17 cellular contexts compared by ENCODE assay signal in genomic region chr14:100289916-100290606, GRCh38. TPM values are rescaled to one million over a fixed set of nuclear protein-coding genes. Genes with fewer than 3 reads are reported as not detected.
DNase-seq lines count a peak whose midpoint lies in the region; ATAC-seq and TF ChIP-seq lines count a peak whose summit lies in the region.
"Had no signal": no experiment of that assay in that cellular context is flagged by ENCODE, and none has a peak within 500 bp of the region (broad histone marks: within the 10 kb centered on the region; RNA-seq: fewer than 3 reads in every experiment).

No MANE protein-coding gene starts in this region.

- H4K20me1 ChIP-seq in OCI-LY3 (ENCODE audit: insufficient read depth, low read length) = no peaks in the 10 kb centered on the region

- peak overlapping the region; percentile 10; the same call in 1 of the 2 replicates for H3K4me2 ChIP-seq in OCI-LY3 (ENCODE audit: low read length)

- no peak overlapping the region for H3K9ac ChIP-seq in OCI-LY3 (ENCODE audit: low read length)

- no peaks in the 10 kb centered on the region for H3K27me3 ChIP-seq in right cardiac atrium (ENCODE audit: control insufficient read depth, insufficient read depth)
- no peaks in the 10 kb centered on the region for H3K27me3 ChIP-seq in heart right ventricle
- no peaks in the 10 kb centered on the region for H3K27me3 ChIP-seq in OCI-LY3 (ENCODE audit: low read depth, low read length)
- H3K27me3 ChIP-seq: sigmoid colon had no signal

- DNase-seq in right cardiac atrium (peak in 2 of 3 donors; percentile 14 to 47), heart right ventricle (no peak), nephron progenitor cell (no peak), MCF 10A (ENCODE audit: unreplicated experiment) (no peak), NCI-H1105 (lab: John Stamatoyannopoulos, UW) (no peak)
- DNase-seq: activated naive CD4-positive, alpha-beta T cell treated with Interleukin-2 at 50 U/mL for 16 hours; Caco-2; HFFc6; NCI-H187 treated with DMSO at 0.1 percent for 48 hours; NCI-H446; occipital lobe; RPMI8226; sigmoid colon had no signal

- 71% methylated on average over 9 of the region's 9 CpGs for WGBS in right cardiac atrium
- WGBS in heart right ventricle, 2 donors = 56 to 67% methylated on average over 9 of the region's 9 CpGs

- peaks cover 5% of the 10 kb centered on the region; the same call in 1 of the 2 replicates for H3K79me2 ChIP-seq in OCI-LY3 (ENCODE audit: low read length)

- peaks cover 6% of the 10 kb centered on the region for H3K36me3 Mint-ChIP-seq in nephron progenitor cell (ENCODE audit: low read depth)
- H3K36me3 Mint-ChIP-seq in MCF 10A (ENCODE audit: insufficient read depth, unreplicated experiment) = peaks cover 7% of the 10 kb centered on the region

- no peaks in the 10 kb centered on the region for H3K9me3 ChIP-seq in right cardiac atrium (ENCODE audit: control insufficient read depth, low read length)
- no peaks in the 10 kb centered on the region for H3K9me3 ChIP-seq in heart right ventricle
- H3K9me3 ChIP-seq in OCI-LY3 (ENCODE audit: insufficient read depth, low read length) = no peaks in the 10 kb centered on the region
- H3K9me3 ChIP-seq: Caco-2, sigmoid colon had no signal

- H3K4me3 Mint-ChIP-seq in nephron progenitor cell (no peak overlapping the region), MCF 10A (ENCODE audit: unreplicated experiment) (no peak overlapping the region)
- H3K4me3 Mint-ChIP-seq: HFFc6; T-helper 1 cell treated with Interleukin-12 subunit alpha and Interleukin-12 subunit beta and Interleukin-4 antibody, amounts not matched to agents 30 μg/mL and 1 μg/mL, for 36 hours had no signal

- no peak overlapping the region for H3K4me3 ChIP-seq in right cardiac atrium (ENCODE audit: low read length)
- no peak overlapping the region for H3K4me3 ChIP-seq in heart right ventricle
- no peak overlapping the region for H3K4me3 ChIP-seq in OCI-LY3 (ENCODE audit: low read length)
- H3K4me3 ChIP-seq: sigmoid colon had no signal

- no TSS peak for BruUV-seq in MCF 10A (replicated peaks; lab: Mats Ljungman, UMichigan)

- H3K27me3 Mint-ChIP-seq in nephron progenitor cell (ENCODE audit: low read depth, poor library complexity) (no peaks in the 10 kb centered on the region), MCF 10A (ENCODE audit: insufficient read depth, unreplicated experiment) (no peaks in the 10 kb centered on the region)

- H3K27ac Mint-ChIP-seq in nephron progenitor cell (peak overlapping the region; percentile 61), MCF 10A (ENCODE audit: low read depth, unreplicated experiment) (no peak overlapping the region)
- H3K27ac Mint-ChIP-seq: HFFc6; T-helper 1 cell treated with Interleukin-12 subunit alpha and Interleukin-12 subunit beta and Interleukin-4 antibody, amounts not matched to agents 30 μg/mL and 1 μg/mL, for 36 hours had no signal

- H3K4me1 Mint-ChIP-seq in nephron progenitor cell = peaks cover 56% of the 10 kb centered on the region
- H3K4me1 Mint-ChIP-seq in MCF 10A (ENCODE audit: insufficient read depth, unreplicated experiment) = peaks cover 5% of the 10 kb centered on the region

- no peak overlapping the region for H2AFZ ChIP-seq in OCI-LY3 (ENCODE audit: low read depth, low read length)

- CTCF ChIA-PET in MCF 10A (lab: Yijun Ruan, JAX) = interaction anchor here (0.9 kb wide), 1 partner anchor 49 kb away, joined by 3 read pairs; no protein-coding TSS in a partner anchor

- POLR2A ChIA-PET in MCF 10A (lab: Yijun Ruan, JAX) = no interaction called here

- H3K27ac ChIP-seq in right cardiac atrium (ENCODE audit: low read length) (no peak overlapping the region), heart right ventricle (no peak overlapping the region), OCI-LY3 (ENCODE audit: low read length) (no peak overlapping the region)
- H3K27ac ChIP-seq: sigmoid colon had no signal

- H3K4me1 ChIP-seq in right cardiac atrium (ENCODE audit: control insufficient read depth, insufficient read depth, low read length) = peaks cover 3% of the 10 kb centered on the region
- H3K4me1 ChIP-seq in heart right ventricle = peaks cover 0 to 64% (median 27%) of the 10 kb centered on the region in 9 donors
- H3K4me1 ChIP-seq in OCI-LY3 (ENCODE audit: low read length) = peaks cover 13% of the 10 kb centered on the region

- ATAC-seq in right cardiac atrium (no peak), heart right ventricle (no peak), GM19328 (IDR thresholded peaks at IDR 0.05; ENCODE audit: unreplicated experiment) (no peak), GM19455 (IDR thresholded peaks at IDR 0.05; ENCODE audit: unreplicated experiment) (no peak)

- TF ChIP-seq CTCF in heart right ventricle (IDR thresholded peaks at IDR 0.05) = no peak
- TF ChIP-seq CTCF in OCI-LY3 (IDR thresholded peaks at IDR 0.05; ENCODE audit: low read depth, low read length) = no peak
- no peak for TF ChIP-seq CTCF in nephron progenitor cell (IDR thresholded peaks at IDR 0.05)
- TF ChIP-seq CTCF in MCF 10A (IDR thresholded peaks at IDR 0.05; ENCODE audit: unreplicated experiment) = no peak

- H3K36me3 ChIP-seq in heart right ventricle = peaks cover 0 to 27% (median 0%) of the 10 kb centered on the region in 9 donors
- H3K36me3 ChIP-seq in OCI-LY3 (replicated peaks; ENCODE audit: low read depth, low read length) = no peaks in the 10 kb centered on the region

- H3K9me3 Mint-ChIP-seq in nephron progenitor cell (no peaks in the 10 kb centered on the region), MCF 10A (ENCODE audit: unreplicated experiment) (no peaks in the 10 kb centered on the region)
- H3K9me3 Mint-ChIP-seq: HFFc6; T-helper 1 cell treated with Interleukin-12 subunit alpha and Interleukin-12 subunit beta and Interleukin-4 antibody, amounts not matched to agents 30 μg/mL and 1 μg/mL, for 36 hours had no signal

- intact Hi-C loops in right cardiac atrium (cut with DNase I) = no loop called here
- intact Hi-C loops in heart right ventricle (cut with DNase I) = loop anchor here in 2 of 10 donors (5.0 kb wide), 2 partner anchors 48 to 87 kb away; partner anchors contain the start of gene WDR25 (in 1 of the 2)
- intact Hi-C loops in MCF 10A (cut with micrococcal nuclease) = no loop called here

RNA-seq across cellular contexts. Expression of gene SLC25A29, which starts 16.2 kb away (rescaled TPM):
- total RNA-seq in right cardiac atrium = 10 to 100 TPM; 22.9 to 41.1 (median 23.9) TPM
- 20.9 TPM for polyA plus RNA-seq in right cardiac atrium
- total RNA-seq in heart right ventricle = 10 to 100 TPM; 11.0 to 25.3 (median 21.7) TPM
- polyA plus RNA-seq in heart right ventricle = 10 to 100 TPM; 36.7 to 70.7 TPM
- 33.9 and 49.2 TPM in 2 replicates for total RNA-seq in MCF 10A (2022)

RNA-seq across cellular contexts. Expression of gene SLC25A47, which starts 33.1 kb away (rescaled TPM):
- total RNA-seq in right cardiac atrium = not detected
- polyA plus RNA-seq in right cardiac atrium = not detected
- total RNA-seq in heart right ventricle = not detected
- not detected for polyA plus RNA-seq in heart right ventricle
- total RNA-seq in MCF 10A (2022) = not detected in 2 replicates
- total RNA-seq: Caco-2, HFFc6, occipital lobe, sigmoid colon had no signal

RNA-seq across cellular contexts. Expression of gene YY1, which starts 51.1 kb away (rescaled TPM):
- total RNA-seq in right cardiac atrium (10 to 100 TPM; 45.4 to 47.4 (median 46.3) TPM), heart right ventricle (10 to 100 TPM; 37.4 to 58.3 (median 48.6) TPM), MCF 10A (2022) (66.7 and 73.3 TPM in 2 replicates)
- polyA plus RNA-seq in right cardiac atrium (28.8 TPM), heart right ventricle (10 to 100 TPM; 17.6 to 18.4 TPM)

Comparison
In these comparisons a context has a peak if more than half of its experiments do, and no peak if none do; other contexts are left out.
1. DNase-seq: peak in right cardiac atrium (2 of 3); none in heart right ventricle (0 of 2), nephron progenitor cell (single experiment), MCF 10A (single experiment) and NCI-H1105 (single experiment).